13 cellular contexts compared by ENCODE assay signal in the genomic region with DNA sequence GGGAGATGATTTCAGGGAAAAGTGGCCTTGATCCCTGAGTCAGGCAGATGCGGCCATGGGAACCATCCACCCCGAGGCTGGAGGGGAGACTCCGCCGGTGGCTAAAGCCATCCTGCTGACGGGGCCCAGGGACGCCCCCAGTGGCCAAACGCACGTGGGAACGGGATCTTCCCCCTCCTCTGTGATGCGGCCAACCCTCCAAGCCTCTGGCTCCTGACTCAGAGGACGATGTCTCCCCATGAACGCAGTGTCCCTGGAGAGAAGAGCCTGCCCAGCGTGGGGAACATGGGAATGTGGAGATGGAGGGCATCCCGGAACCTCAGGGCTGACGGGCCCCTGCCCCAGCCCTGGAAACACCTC. TPM values are rescaled to one million over a fixed set of nuclear protein-coding genes. Genes with fewer than 3 reads are reported as not detected.
DNase-seq lines count a peak whose midpoint lies in the region; ATAC-seq and TF ChIP-seq lines count a peak whose summit lies in the region.
"Had no signal": no experiment of that assay in that cellular context is flagged by ENCODE, and none has a peak within 500 bp of the region (broad histone marks: within the 10 kb centered on the region; RNA-seq: fewer than 3 reads in every experiment).

No MANE protein-coding gene starts in this region.

- H3K27me3 ChIP-seq in right atrium auricular region = no peaks in the 10 kb centered on the region
- no peaks in the 10 kb centered on the region for H3K27me3 ChIP-seq in testis
- H3K27me3 ChIP-seq: left lung had no signal

- H3K27ac ChIP-seq in right atrium auricular region = no peak overlapping the region
- H3K27ac ChIP-seq in testis = peak overlapping the region; percentile 2 to 43
- H3K27ac ChIP-seq: left lung had no signal

- intact Hi-C loops in Right ventricle myocardium superior (cut with DNase I) = no loop called here
- intact Hi-C loops in testis (cut with DNase I; ENCODE audit: low total_unique reads) = no loop called here
- intact Hi-C loops in head of caudate nucleus (cut with DNase I) = no loop called here

- H3K9me3 Mint-ChIP-seq in activated T-helper 17 cell treated with anti-CD3 and anti-CD28 coated beads, Interleukin-2, amount 50 U/mL, for 72 hours = no peaks in the 10 kb centered on the region
- H3K9me3 Mint-ChIP-seq: effector memory CD8-positive, alpha-beta T cell had no signal

- no peaks in the 10 kb centered on the region for H3K27me3 Mint-ChIP-seq in activated T-helper 17 cell treated with anti-CD3 and anti-CD28 coated beads, Interleukin-2, amount 50 U/mL, for 72 hours
- H3K27me3 Mint-ChIP-seq: effector memory CD8-positive, alpha-beta T cell had no signal

- peaks cover 94% of the 10 kb centered on the region for H3K36me3 Mint-ChIP-seq in activated T-helper 17 cell treated with anti-CD3 and anti-CD28 coated beads, Interleukin-2, amount 50 U/mL, for 72 hours (ENCODE audit: low read depth)

- peaks cover 0 to 16% of the 10 kb centered on the region in 2 donors for H3K4me1 ChIP-seq in right atrium auricular region
- H3K4me1 ChIP-seq in testis = peaks cover 80% of the 10 kb centered on the region
- H3K4me1 ChIP-seq: left lung had no signal

- ATAC-seq in Right ventricle myocardium superior (ENCODE audit: poor library complexity) = peak; percentile 5
- ATAC-seq in activated T-helper 17 cell treated with anti-CD3 and anti-CD28 coated beads, Interleukin-2, amount 50 U/mL, for 72 hours (replicated peaks) = no peak
- ATAC-seq: effector memory CD8-positive, alpha-beta T cell; left lung had no signal

- H3K9me3 ChIP-seq in right atrium auricular region = no peaks in the 10 kb centered on the region
- H3K9me3 ChIP-seq in testis = no peaks in the 10 kb centered on the region
- H3K9me3 ChIP-seq: left lung had no signal

- TF ChIP-seq CTCF in right atrium auricular region (IDR thresholded peaks at IDR 0.05) (no peak), testis (IDR thresholded peaks at IDR 0.05) (no peak)

- WGBS in testis, 2 donors = 22 to 52% methylated on average over 4 to 15 of the region's 15 CpGs

- peaks cover 4% of the 10 kb centered on the region for H3K4me1 Mint-ChIP-seq in activated T-helper 17 cell treated with anti-CD3 and anti-CD28 coated beads, Interleukin-2, amount 50 U/mL, for 72 hours

- H3K36me3 ChIP-seq in right atrium auricular region = peaks cover 5% of the 10 kb centered on the region
- no peaks in the 10 kb centered on the region for H3K36me3 ChIP-seq in testis (ENCODE audit: low read depth, missing control alignments)

- DNase-seq in Right ventricle myocardium superior (no peak), right atrium auricular region (ENCODE audit: low spot score) (no peak), iPS-NIHi11 (ENCODE audit: low spot score) (peak; percentile 80), testis (no peak), head of caudate nucleus (no peak), KBM-7 (no peak)
- no peak for DNase-seq in activated CD8-positive, alpha-beta memory T cell treated with anti-CD3 and anti-CD28 coated beads, Interleukin-2, amount 50 U/mL, for 48 hours
- DNase-seq: DMS79 treated with DMSO at 0.1 percent for 48 hours; effector memory CD8-positive, alpha-beta T cell; left lung; NCI-H226; T-helper 1 cell had no signal

- H3K4me3 ChIP-seq in right atrium auricular region (no peak overlapping the region), testis (no peak overlapping the region)
- H3K4me3 ChIP-seq: left lung had no signal

- in situ Hi-C loops in KBM-7 (cut with MboI; ENCODE audit: low pct_unique_long_range_greater_than_20kb, low sequenced_read_pairs) = no loop called here

- TF ChIP-seq POLR2A in testis (IDR thresholded peaks at IDR 0.05) = no peak

- H3K27ac Mint-ChIP-seq in activated T-helper 17 cell treated with anti-CD3 and anti-CD28 coated beads, Interleukin-2, amount 50 U/mL, for 72 hours = peak overlapping the region; percentile 59

- no peak overlapping the region for H3K4me3 Mint-ChIP-seq in activated T-helper 17 cell treated with anti-CD3 and anti-CD28 coated beads, Interleukin-2, amount 50 U/mL, for 72 hours

RNA-seq across cellular contexts. Expression of gene SLC7A5, which starts 25.0 kb away (rescaled TPM):
- total RNA-seq in Right ventricle myocardium superior (3.9 TPM), right atrium auricular region (10 to 100 TPM in 1 of 2 donors, 1 to 10 TPM in 1; 5.8 to 12.8 TPM), testis (100 to 1,000 TPM; 263 to 290 TPM)
- 100 to 1,000 TPM; 130 to 233 TPM for total RNA-seq in activated T-helper 17 cell treated with anti-CD3 and anti-CD28 coated beads, Interleukin-2, amount 50 U/mL, for 72 hours
- polyA plus RNA-seq in testis (ENCODE audit: insufficient read depth, low read depth, low replicate concordance) = 179 TPM

Comparison
In these comparisons a context has a peak if more than half of its experiments do, and no peak if none do; other contexts are left out.
1. H3K27ac ChIP-seq: peak in testis (2 of 2); none in right atrium auricular region (0 of 2).
2. RNA of gene SLC7A5, which starts 25.0 kb away (total RNA-seq): 263 to 290 TPM in testis and 130 to 233 TPM in activated T-helper 17 cell treated with anti-CD3 and anti-CD28 coated beads, Interleukin-2, amount 50 U/mL, for 72 hours; 5.8 to 12.8 TPM in right atrium auricular region and 3.9 TPM in Right ventricle myocardium superior (single experiment); every median in the first group is over 4 times any median in the second.